Comparison of ENCODE assay signal across 25 cellular contexts in genomic region chr3:37141676-37142075, GRCh38.
"Had no signal": no experiment of that assay in that cellular context is flagged by ENCODE, and none has a peak within 500 bp of the region (broad histone marks: within the 10 kb centered on the region; RNA-seq: fewer than 3 reads in every experiment).

No MANE protein-coding gene starts in this region.

- H3K27ac Mint-ChIP-seq: activated CD4-positive, alpha-beta memory T cell treated with anti-CD3 and anti-CD28 coated beads for 36 hours; activated CD4-positive, alpha-beta T cell treated with anti-CD3 and anti-CD28 coated beads, Interleukin-2, amount 10 ng/mL, durations not matched to agents 7 days and 5 days; activated naive CD4-positive, alpha-beta T cell treated with anti-CD3 and anti-CD28 coated beads, Interleukin-2, amount 50 U/mL, for 72 hours; activated naive CD8-positive, alpha-beta T cell treated with anti-CD3 and anti-CD28 coated beads, Interleukin-2, amount 50 U/mL, for 24 hours; T-helper 17 cell had no signal

- H3K9me3 Mint-ChIP-seq: activated CD4-positive, alpha-beta memory T cell treated with anti-CD3 and anti-CD28 coated beads for 36 hours; activated CD4-positive, alpha-beta T cell treated with anti-CD3 and anti-CD28 coated beads, Interleukin-2, amount 10 ng/mL, durations not matched to agents 7 days and 5 days; activated naive CD8-positive, alpha-beta T cell treated with anti-CD3 and anti-CD28 coated beads, Interleukin-2, amount 50 U/mL, for 24 hours; activated T-cell treated with anti-CD3 and anti-CD28 coated beads, Interleukin-2, amount 50 U/mL, for 4 hours; central memory CD8-positive, alpha-beta T cell had no signal

- ATAC-seq: activated naive CD4-positive, alpha-beta T cell treated with anti-CD3 and anti-CD28 coated beads, Interleukin-2, amount 50 U/mL, for 72 hours; activated naive CD8-positive, alpha-beta T cell treated with anti-CD3 and anti-CD28 coated beads, Interleukin-2, amount 50 U/mL, for 24 hours; activated T-cell treated with anti-CD3 and anti-CD28 coated beads, Interleukin-2, amount 50 U/mL, for 4 hours; body of pancreas; PC-3; T-helper 17 cell had no signal

- H3K27ac ChIP-seq: ascending aorta, body of pancreas had no signal

- H3K9me3 ChIP-seq: ascending aorta, body of pancreas had no signal

- H3K4me3 ChIP-seq: ascending aorta, body of pancreas had no signal

- H3K4me1 Mint-ChIP-seq: activated CD4-positive, alpha-beta T cell treated with anti-CD3 and anti-CD28 coated beads, Interleukin-2, amount 10 ng/mL, durations not matched to agents 7 days and 5 days had no signal

- DNase-seq: activated CD4-positive, alpha-beta memory T cell treated with anti-CD3 and anti-CD28 coated beads for 36 hours; activated CD4-positive, alpha-beta T cell treated with anti-CD3 and anti-CD28 coated beads, Interleukin-2, amount 10 ng/mL, durations not matched to agents 7 days and 5 days; activated CD4-positive, CD25-positive, alpha-beta regulatory T cell; activated CD8-positive, alpha-beta memory T cell treated with anti-CD3 and anti-CD28 coated beads for 24 hours; activated effector memory CD4-positive, alpha-beta T cell treated with anti-CD3 and anti-CD28 coated beads, Interleukin-2, amount 50 U/mL, for 16 hours; activated naive CD4-positive, alpha-beta T cell treated with Interleukin-2 at 50 U/mL for 16 hours; activated naive CD8-positive, alpha-beta T cell treated with anti-CD3 and anti-CD28 coated beads, Interleukin-2, amount 50 U/mL, for 24 hours; activated T-cell treated with anti-CD3 and anti-CD28 coated beads, Interleukin-2, amount 50 U/mL, for 4 hours; amniotic stem cell; body of pancreas; Karpas-422; NCI-H1105 treated with DMSO at 0.1 percent for 48 hours; NCI-H1436 treated with DMSO at 0.1 percent for 48 hours; NCI-H187; NCI-H2081; NCI-H510A treated with DMSO at 0.1 percent for 48 hours; NCI-H69; NK-92 treated with Interleukin-12 subunit alpha and Interleukin-12 subunit beta, amount 100 ng/mL, for 24 hours; PC-3; SIG-M5; T-helper 17 cell; T-helper 9 cell had no signal

- H3K27me3 Mint-ChIP-seq: activated CD4-positive, alpha-beta memory T cell treated with anti-CD3 and anti-CD28 coated beads for 36 hours; activated CD4-positive, alpha-beta T cell treated with anti-CD3 and anti-CD28 coated beads, Interleukin-2, amount 10 ng/mL, durations not matched to agents 7 days and 5 days; activated naive CD8-positive, alpha-beta T cell treated with anti-CD3 and anti-CD28 coated beads, Interleukin-2, amount 50 U/mL, for 24 hours; central memory CD8-positive, alpha-beta T cell; T-helper 17 cell had no signal

- H3K27me3 ChIP-seq: ascending aorta, body of pancreas had no signal

- H3K4me3 Mint-ChIP-seq: activated CD4-positive, alpha-beta memory T cell treated with anti-CD3 and anti-CD28 coated beads for 36 hours; activated CD4-positive, alpha-beta T cell treated with anti-CD3 and anti-CD28 coated beads, Interleukin-2, amount 10 ng/mL, durations not matched to agents 7 days and 5 days; activated naive CD8-positive, alpha-beta T cell treated with anti-CD3 and anti-CD28 coated beads, Interleukin-2, amount 50 U/mL, for 24 hours; activated T-cell treated with anti-CD3 and anti-CD28 coated beads, Interleukin-2, amount 50 U/mL, for 4 hours; central memory CD8-positive, alpha-beta T cell; T-helper 17 cell had no signal
